Comparison of ENCODE assay signal across 33 cellular contexts in the genomic region with DNA sequence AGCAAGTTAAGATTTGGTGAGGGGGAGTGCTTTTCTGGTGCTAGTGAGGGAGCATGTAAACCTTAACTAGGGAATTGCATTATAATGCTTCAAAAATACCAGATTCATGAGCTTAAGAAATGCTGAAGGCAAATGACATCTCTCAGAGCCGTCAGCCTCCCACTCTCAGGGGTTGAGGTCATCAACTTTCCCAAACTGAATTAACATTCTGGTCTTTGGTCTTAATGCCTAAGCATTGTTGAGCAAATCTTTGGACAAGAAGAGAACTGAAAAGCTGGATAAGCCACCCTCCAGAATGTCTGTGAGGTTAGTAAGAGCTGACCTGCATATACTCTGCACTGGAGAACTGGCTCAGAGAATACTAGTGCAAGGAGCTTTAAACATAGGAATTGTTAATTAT.
"Had no signal": no experiment of that assay in that cellular context is flagged by ENCODE, and none has a peak within 500 bp of the region (broad histone marks: within the 10 kb centered on the region; RNA-seq: fewer than 3 reads in every experiment).

No MANE protein-coding gene starts in this region.

- ATAC-seq: activated CD4-positive, CD25-positive, alpha-beta regulatory T cell treated with anti-CD3 and anti-CD28 coated beads, Interleukin-2, amount 50 U/mL, for 24 hours; activated CD8-positive, alpha-beta memory T cell treated with anti-CD3 and anti-CD28 coated beads, Interleukin-2, amount 10 ng/mL, durations not matched to agents 7 days and 5 days; activated CD8-positive, alpha-beta T cell treated with anti-CD3 and anti-CD28 coated beads, Interleukin-2, amount 10 ng/mL, durations not matched to agents 7 days and 5 days; foreskin keratinocyte; gastrocnemius medialis; T-helper 17 cell had no signal

- H3K4me1 Mint-ChIP-seq: activated B cell treated with CpG ODN at 0.5 μM for 24 hours; activated CD8-positive, alpha-beta memory T cell treated with anti-CD3 and anti-CD28 coated beads, Interleukin-2, amount 10 ng/mL, durations not matched to agents 7 days and 5 days; activated naive CD4-positive, alpha-beta T cell treated with anti-CD3 and anti-CD28 coated beads, Interleukin-2, amount 50 U/mL, for 24 hours; activated naive CD8-positive, alpha-beta T cell treated with anti-CD3 and anti-CD28 coated beads, Interleukin-2, amount 10 ng/mL, durations not matched to agents 7 days and 5 days; endodermal cell; T-helper 17 cell had no signal

- DNase-seq: activated B cell treated with CpG ODN at 0.5 μM for 24 hours; activated CD4-positive, alpha-beta memory T cell treated with anti-CD3 and anti-CD28 coated beads for 36 hours; activated CD4-positive, alpha-beta T cell treated with anti-CD3 and anti-CD28 coated beads for 48 hours; activated CD8-positive, alpha-beta memory T cell treated with anti-CD3 and anti-CD28 coated beads, Interleukin-2, amount 10 ng/mL, durations not matched to agents 7 days and 5 days; activated CD8-positive, alpha-beta memory T cell treated with anti-CD3 and anti-CD28 coated beads, Interleukin-2, amount 50 U/mL, for 4 hours; activated CD8-positive, alpha-beta T cell treated with anti-CD3 and anti-CD28 coated beads, Interleukin-2, amount 10 ng/mL, durations not matched to agents 7 days and 5 days; activated effector memory CD4-positive, alpha-beta T cell treated with anti-CD3 and anti-CD28 coated beads, Interleukin-2, amount 50 U/mL, for 16 hours; activated naive CD4-positive, alpha-beta T cell treated with anti-CD3 and anti-CD28 coated beads for 36 hours; activated naive CD8-positive, alpha-beta T cell treated with anti-CD3 and anti-CD28 coated beads, Interleukin-2, amount 10 ng/mL, durations not matched to agents 7 days and 5 days; activated T-cell treated with anti-CD3 and anti-CD28 coated beads, Interleukin-2, amount 50 U/mL, for 1 hour; activated T-cell treated with anti-CD3 and anti-CD28 coated beads, Interleukin-2, amount 50 U/mL, for 48 hours; amniotic stem cell; anterior cingulate cortex; brain microvascular endothelial cell; central memory CD4-positive, alpha-beta T cell; cerebellar nuclear complex; colonic mucosa; effector memory CD4-positive, alpha-beta T cell; endodermal cell; erythroblast; foreskin keratinocyte; gastrocnemius medialis; glutamatergic neuron; T-helper 1 cell; T-helper 17 cell; T1000; WERI-Rb-1 had no signal

- H3K36me3 ChIP-seq: brain microvascular endothelial cell, colonic mucosa, esophagus muscularis mucosa, gastrocnemius medialis, WERI-Rb-1 had no signal

- H3K27ac Mint-ChIP-seq: activated B cell treated with CpG ODN at 0.5 μM for 24 hours; activated CD4-positive, alpha-beta memory T cell treated with anti-CD3 and anti-CD28 coated beads for 36 hours; activated CD8-positive, alpha-beta memory T cell treated with anti-CD3 and anti-CD28 coated beads, Interleukin-2, amount 10 ng/mL, durations not matched to agents 7 days and 5 days; activated CD8-positive, alpha-beta T cell treated with anti-CD3 and anti-CD28 coated beads, Interleukin-2, amount 10 ng/mL, durations not matched to agents 7 days and 5 days; activated naive CD4-positive, alpha-beta T cell treated with anti-CD3 and anti-CD28 coated beads for 36 hours; activated naive CD4-positive, alpha-beta T cell treated with anti-CD3 and anti-CD28 coated beads, Interleukin-2, amount 50 U/mL, for 24 hours; activated naive CD8-positive, alpha-beta T cell treated with anti-CD3 and anti-CD28 coated beads, Interleukin-2, amount 10 ng/mL, durations not matched to agents 7 days and 5 days; activated T-helper 1 cell treated with anti-CD3 and anti-CD28 coated beads, Interleukin-12 subunit alpha, Interleukin-12 subunit beta, Interleukin-2, Interleukin-4 antibody, amounts not matched to agents 30 ng/mL and 10 ng/mL and 1 ng/mL, durations not matched to agents 14 hours and 24 hours and 36 hours; activated T-helper 2 cell treated with anti-CD3 and anti-CD28 coated beads, Interferon-gamma antibody, Interleukin-2, Interleukin-4, amounts not matched to agents 10 μg/mL and 5 μg/mL and 100 μg/mL, durations not matched to agents 14 hours and 24 hours and 36 hours; endodermal cell; T-helper 17 cell; T-helper 2 cell treated with Interferon-gamma antibody and Interleukin-4, amounts not matched to agents 5 μg/mL and 100 μg/mL, for 36 hours had no signal

- H3K4me3 Mint-ChIP-seq: activated B cell treated with CpG ODN at 0.5 μM for 24 hours; activated CD4-positive, alpha-beta memory T cell treated with anti-CD3 and anti-CD28 coated beads for 36 hours; activated CD8-positive, alpha-beta memory T cell treated with anti-CD3 and anti-CD28 coated beads, Interleukin-2, amount 10 ng/mL, durations not matched to agents 7 days and 5 days; activated CD8-positive, alpha-beta T cell treated with anti-CD3 and anti-CD28 coated beads, Interleukin-2, amount 10 ng/mL, durations not matched to agents 7 days and 5 days; activated naive CD4-positive, alpha-beta T cell treated with anti-CD3 and anti-CD28 coated beads for 36 hours; activated naive CD4-positive, alpha-beta T cell treated with anti-CD3 and anti-CD28 coated beads, Interleukin-2, amount 50 U/mL, for 24 hours; activated naive CD8-positive, alpha-beta T cell treated with anti-CD3 and anti-CD28 coated beads, Interleukin-2, amount 10 ng/mL, durations not matched to agents 7 days and 5 days; activated T-helper 1 cell treated with anti-CD3 and anti-CD28 coated beads, Interleukin-12 subunit alpha, Interleukin-12 subunit beta, Interleukin-2, Interleukin-4 antibody, amounts not matched to agents 30 ng/mL and 10 ng/mL and 1 ng/mL, durations not matched to agents 14 hours and 24 hours and 36 hours; endodermal cell; T-helper 17 cell; T-helper 2 cell treated with Interferon-gamma antibody and Interleukin-4, amounts not matched to agents 5 μg/mL and 100 μg/mL, for 36 hours had no signal

- H3K9me3 Mint-ChIP-seq: activated B cell treated with CpG ODN at 0.5 μM for 24 hours; activated CD4-positive, alpha-beta memory T cell treated with anti-CD3 and anti-CD28 coated beads for 36 hours; activated naive CD4-positive, alpha-beta T cell treated with anti-CD3 and anti-CD28 coated beads for 36 hours; activated naive CD4-positive, alpha-beta T cell treated with anti-CD3 and anti-CD28 coated beads, Interleukin-2, amount 50 U/mL, for 24 hours; activated naive CD8-positive, alpha-beta T cell treated with anti-CD3 and anti-CD28 coated beads, Interleukin-2, amount 10 ng/mL, durations not matched to agents 7 days and 5 days; activated T-helper 1 cell treated with anti-CD3 and anti-CD28 coated beads, Interleukin-12 subunit alpha, Interleukin-12 subunit beta, Interleukin-2, Interleukin-4 antibody, amounts not matched to agents 30 ng/mL and 10 ng/mL and 1 ng/mL, durations not matched to agents 14 hours and 24 hours and 36 hours; activated T-helper 2 cell treated with anti-CD3 and anti-CD28 coated beads, Interferon-gamma antibody, Interleukin-2, Interleukin-4, amounts not matched to agents 10 μg/mL and 5 μg/mL and 100 μg/mL, durations not matched to agents 14 hours and 24 hours and 36 hours; endodermal cell; T-helper 2 cell treated with Interferon-gamma antibody and Interleukin-4, amounts not matched to agents 5 μg/mL and 100 μg/mL, for 36 hours had no signal

- H3K4me1 ChIP-seq: colonic mucosa, foreskin keratinocyte, gastrocnemius medialis had no signal

- H3K27ac ChIP-seq: brain microvascular endothelial cell, colonic mucosa, esophagus muscularis mucosa, foreskin keratinocyte, gastrocnemius medialis, WERI-Rb-1 had no signal

- H3K27me3 ChIP-seq: brain microvascular endothelial cell, colonic mucosa, esophagus muscularis mucosa, gastrocnemius medialis had no signal

- H3K9me3 ChIP-seq: colonic mucosa, esophagus muscularis mucosa, gastrocnemius medialis had no signal

- H3K36me3 Mint-ChIP-seq: activated CD4-positive, alpha-beta memory T cell treated with anti-CD3 and anti-CD28 coated beads for 36 hours; activated CD8-positive, alpha-beta memory T cell treated with anti-CD3 and anti-CD28 coated beads, Interleukin-2, amount 10 ng/mL, durations not matched to agents 7 days and 5 days; activated naive CD4-positive, alpha-beta T cell treated with anti-CD3 and anti-CD28 coated beads, Interleukin-2, amount 50 U/mL, for 24 hours; activated naive CD8-positive, alpha-beta T cell treated with anti-CD3 and anti-CD28 coated beads, Interleukin-2, amount 10 ng/mL, durations not matched to agents 7 days and 5 days had no signal

- H3K4me3 ChIP-seq: colonic mucosa, esophagus muscularis mucosa, gastrocnemius medialis had no signal
